In the genomic region with DNA sequence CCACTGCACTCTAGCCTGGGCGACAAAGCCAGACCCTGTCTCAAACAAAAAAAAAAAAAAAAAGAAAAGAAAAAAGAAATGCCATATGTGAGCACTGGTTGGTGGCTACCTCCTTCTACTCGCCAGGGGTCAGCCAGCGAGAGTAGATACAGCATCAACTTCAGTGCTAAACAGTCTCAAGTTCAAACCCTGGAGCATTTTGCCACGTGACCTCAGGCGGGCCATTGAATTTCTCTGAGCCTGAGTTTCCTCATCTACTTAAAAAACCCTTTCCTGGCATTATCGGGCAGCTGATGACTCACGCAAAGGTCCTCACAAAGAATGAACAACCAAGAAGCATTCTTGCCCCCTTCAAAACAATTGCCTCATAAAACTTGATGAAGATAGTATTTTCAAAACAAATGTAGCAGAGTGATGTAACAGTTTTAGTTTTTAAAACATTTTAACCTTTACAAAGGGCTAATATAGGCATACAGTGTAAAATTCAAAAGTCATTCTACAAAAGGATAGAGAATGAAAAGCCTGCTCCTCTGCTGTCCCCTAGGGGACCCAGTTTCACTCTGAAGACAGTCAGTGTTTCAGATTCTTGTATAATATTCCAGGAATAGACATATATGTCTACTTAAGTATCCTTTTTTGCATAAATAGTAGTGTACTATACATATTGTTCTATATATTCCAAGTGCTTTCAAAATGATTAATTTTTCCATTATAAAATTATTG, we compare ENCODE assay signal across 10 cellular contexts. TPM values are rescaled to one million over a fixed set of nuclear protein-coding genes. Genes with fewer than 3 reads are reported as not detected.
DNase-seq lines count a peak whose midpoint lies in the region; ATAC-seq and TF ChIP-seq lines count a peak whose summit lies in the region.
"Had no signal": no experiment of that assay in that cellular context is flagged by ENCODE, and none has a peak within 500 bp of the region (broad histone marks: within the 10 kb centered on the region; RNA-seq: fewer than 3 reads in every experiment).

No MANE protein-coding gene starts in this region.

- peaks cover under 1% of the 10 kb centered on the region for H3K27me3 ChIP-seq in skeletal muscle satellite cell (ENCODE audit: control insufficient read depth, insufficient read depth, low read length)

- peaks cover 27% of the 10 kb centered on the region for H3K4me1 Mint-ChIP-seq in mesothelial cell of epicardium
- H3K4me1 Mint-ChIP-seq: activated naive CD8-positive, alpha-beta T cell treated with anti-CD3 and anti-CD28 coated beads, Interleukin-2, amount 50 U/mL, for 24 hours had no signal

- no peaks in the 10 kb centered on the region for H3K36me3 ChIP-seq in skeletal muscle satellite cell (ENCODE audit: insufficient read depth, low read length)

- ATAC-seq in esophagus mucosa (peak; percentile 34), HG03095 (IDR thresholded peaks at IDR 0.05; ENCODE audit: unreplicated experiment) (no peak)
- ATAC-seq: activated naive CD8-positive, alpha-beta T cell treated with anti-CD3 and anti-CD28 coated beads, Interleukin-2, amount 50 U/mL, for 24 hours; left lobe of liver; Panc1 had no signal

- H3K4me1 ChIP-seq in skeletal muscle satellite cell (ENCODE audit: control insufficient read depth, insufficient read depth, low read length), result peaks cover 33% of the 10 kb centered on the region

- no peak for TF ChIP-seq CTCF in mesothelial cell of epicardium (IDR thresholded peaks at IDR 0.05; ENCODE audit: unreplicated experiment)

- H3K9me3 Mint-ChIP-seq in mesothelial cell of epicardium, result peaks cover 10% of the 10 kb centered on the region
- H3K9me3 Mint-ChIP-seq: activated naive CD8-positive, alpha-beta T cell treated with anti-CD3 and anti-CD28 coated beads, Interleukin-2, amount 50 U/mL, for 24 hours had no signal

- H3K27ac Mint-ChIP-seq in mesothelial cell of epicardium, result no peak overlapping the region
- H3K27ac Mint-ChIP-seq: activated naive CD8-positive, alpha-beta T cell treated with anti-CD3 and anti-CD28 coated beads, Interleukin-2, amount 50 U/mL, for 24 hours had no signal

- peaks cover 1% of the 10 kb centered on the region for H3K27me3 Mint-ChIP-seq in mesothelial cell of epicardium (ENCODE audit: low read depth)

- no peak overlapping the region for H3K4me3 Mint-ChIP-seq in mesothelial cell of epicardium
- H3K4me3 Mint-ChIP-seq: activated naive CD8-positive, alpha-beta T cell treated with anti-CD3 and anti-CD28 coated beads, Interleukin-2, amount 50 U/mL, for 24 hours had no signal

- peak overlapping the region; percentile 44 for H3K4me2 ChIP-seq in skeletal muscle satellite cell (ENCODE audit: low read length)

- no peaks in the 10 kb centered on the region for H3K36me3 Mint-ChIP-seq in mesothelial cell of epicardium

- no peaks in the 10 kb centered on the region for H3K9me3 ChIP-seq in skeletal muscle satellite cell (replicated peaks; ENCODE audit: low read length)

- H3K4me3 ChIP-seq in skeletal muscle satellite cell (ENCODE audit: low read length), result no peak overlapping the region

- DNase-seq in HCEC 1CT (peak; percentile 70), RKO (ENCODE audit: low spot score) (peak; percentile 72), mesothelial cell of epicardium (ENCODE audit: low spot score in 2 of 2, unreplicated experiment in 2 of 2) (no peak), ecto neural progenitor cell (ENCODE audit: low spot score) (no peak)
- DNase-seq: activated naive CD8-positive, alpha-beta T cell treated with anti-CD3 and anti-CD28 coated beads, Interleukin-2, amount 50 U/mL, for 24 hours had no signal

- H3K9ac ChIP-seq in skeletal muscle satellite cell (ENCODE audit: low read depth, low read length), result no peak overlapping the region

RNA-seq across cellular contexts. Expression of a gene that starts 28.4 kb away (rescaled TPM):
- 0.04 TPM for total RNA-seq in esophagus mucosa
- total RNA-seq in skeletal muscle satellite cell (2012; rRNA removed), result under 0.01 TPM in 2 replicates
- 0.18 to 0.64 TPM (median 0.25 TPM) in 3 replicates for total RNA-seq in mesothelial cell of epicardium

RNA-seq across cellular contexts. Expression of a gene that starts 40.9 kb away (rescaled TPM):
- total RNA-seq in esophagus mucosa (1.6 TPM), mesothelial cell of epicardium (27.3 to 28.2 TPM (median 28.1 TPM) in 3 replicates)
- 0.44 and 0.76 TPM in 2 replicates for total RNA-seq in skeletal muscle satellite cell (2012; rRNA removed)

RNA-seq across cellular contexts. Expression of a gene that starts 57.6 kb away (rescaled TPM):
- total RNA-seq in esophagus mucosa (8.5 TPM), mesothelial cell of epicardium (12.3 to 13.6 TPM (median 13.1 TPM) in 3 replicates)
- 7.1 and 10.3 TPM in 2 replicates for total RNA-seq in skeletal muscle satellite cell (2012; rRNA removed)

RNA-seq across cellular contexts. Expression of a gene that starts 58.6 kb away (rescaled TPM):
- total RNA-seq in esophagus mucosa, result 74.1 TPM
- 21.2 and 21.5 TPM in 2 replicates for total RNA-seq in skeletal muscle satellite cell (2012; rRNA removed)
- 98.8 to 105 TPM (median 101 TPM) in 3 replicates for total RNA-seq in mesothelial cell of epicardium

Comparison
In these comparisons a context has a peak if more than half of its experiments do, and no peak if none do; other contexts are left out.
1. DNase-seq: peak in HCEC 1CT (single experiment) and RKO (single experiment); none in mesothelial cell of epicardium (0 of 2) and ecto neural progenitor cell (single experiment).
2. RNA of a gene that starts 40.9 kb away (total RNA-seq): 27.3 to 28.2 TPM in mesothelial cell of epicardium; 1.6 TPM in esophagus mucosa (single experiment); every median in the first group is over 10 times any median in the second.